Comparison of ENCODE assay signal across 8 cellular contexts in the genomic region with DNA sequence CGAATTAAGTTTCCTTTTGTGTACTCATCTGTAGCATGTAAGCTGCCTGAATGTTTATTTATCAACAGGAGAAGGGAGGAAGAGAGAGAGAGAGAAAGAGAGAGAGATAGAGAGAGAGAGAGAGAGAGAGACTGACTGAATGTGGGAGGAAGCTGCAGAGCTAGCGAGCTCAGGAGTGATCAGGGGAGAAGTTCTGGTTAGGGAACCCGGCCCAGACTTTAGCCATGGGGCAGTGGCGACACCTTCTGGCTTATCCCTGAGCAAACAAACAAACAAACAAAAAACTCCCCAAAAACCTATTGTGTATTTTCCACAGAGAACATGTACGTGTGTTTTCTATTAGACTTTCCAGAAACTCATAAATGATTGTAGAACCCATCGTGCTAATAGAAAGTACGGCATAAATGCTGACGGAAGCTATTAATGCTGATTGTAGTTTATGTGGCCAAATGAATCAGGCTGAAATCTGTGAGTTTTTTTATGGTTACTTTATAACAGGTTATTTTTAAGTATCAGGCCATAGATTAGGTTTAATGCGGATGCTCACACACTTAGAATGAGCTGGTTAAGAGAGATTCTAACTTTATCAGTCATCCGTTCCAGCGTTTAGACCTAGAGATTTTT.
DNase-seq lines count a peak whose midpoint lies in the region; ATAC-seq and TF ChIP-seq lines count a peak whose summit lies in the region.

No MANE protein-coding gene starts in this region.

- H3K36me3 ChIP-seq in SJSA1 = no peaks in the 10 kb centered on the region
- H3K36me3 ChIP-seq in adipocyte (ENCODE audit: control insufficient read depth, insufficient read depth, low read length, severe bottlenecking) = no peaks in the 10 kb centered on the region
- H3K36me3 ChIP-seq in heart right ventricle = peaks cover 0 to 29% (median 0%) of the 10 kb centered on the region in 9 donors

- H3K9ac ChIP-seq in adipocyte (ENCODE audit: low read length) = peak overlapping the region; percentile 25

- H3K27me3 ChIP-seq in SJSA1 (replicated peaks) (no peaks in the 10 kb centered on the region), adipocyte (replicated peaks; ENCODE audit: control insufficient read depth, insufficient read depth, low read length) (no peaks in the 10 kb centered on the region), heart right ventricle (no peaks in the 10 kb centered on the region)

- H3K27ac ChIP-seq in SJSA1 (peak overlapping the region; percentile 59), heart right ventricle (peak overlapping the region in 3 of 10 donors; percentile 3 to 21 (median 9))

- TF ChIP-seq CTCF in heart right ventricle (IDR thresholded peaks at IDR 0.05) = peak; percentile 36 to 75 (median 67)

- DNase-seq in GDM1 (lab: John Stamatoyannopoulos, UW) (peak; percentile 54), HPDE6-E6E7 (ENCODE audit: extremely low spot score) (peak; percentile 58), SJSA1 (ENCODE audit: low read depth in 1 of 2, low spot score in 2 of 2) (peak; percentile 82 to 85), adipocyte (ENCODE audit: low read depth) (peak; percentile 93), heart right ventricle (peak; percentile 45 to 54), retina (peak; percentile 68)

- peaks cover 47% of the 10 kb centered on the region for H3K4me1 ChIP-seq in SJSA1 (replicated peaks)
- H3K4me1 ChIP-seq in adipocyte (ENCODE audit: control insufficient read depth, insufficient read depth, low read length) = peaks cover 18% of the 10 kb centered on the region
- peaks cover 0 to 47% (median 41%) of the 10 kb centered on the region in 9 donors for H3K4me1 ChIP-seq in heart right ventricle

- 37 to 49% methylated on average over 11 of the region's 11 CpGs for WGBS in heart right ventricle, 2 donors

- no peaks in the 10 kb centered on the region for H3K9me3 ChIP-seq in SJSA1 (replicated peaks)
- no peaks in the 10 kb centered on the region for H3K9me3 ChIP-seq in adipocyte (ENCODE audit: control insufficient read depth, low read length)
- no peaks in the 10 kb centered on the region for H3K9me3 ChIP-seq in heart right ventricle

- intact Hi-C loops in heart right ventricle (cut with DNase I) = loop anchor here in 7 of 10 donors (5.0 to 10.0 kb wide), 6 partner anchors 206 to 1448 kb away; no protein-coding TSS in a partner anchor

- no peak overlapping the region for H3K4me3 ChIP-seq in SJSA1
- no peak overlapping the region for H3K4me3 ChIP-seq in adipocyte (ENCODE audit: low read length)
- H3K4me3 ChIP-seq in heart right ventricle = no peak overlapping the region

- ATAC-seq in heart right ventricle = peak; percentile 58 to 85 (median 76)
- ATAC-seq in HG03175 (IDR thresholded peaks at IDR 0.05; ENCODE audit: unreplicated experiment) = no peak
- no peak for ATAC-seq in GM19463 (IDR thresholded peaks at IDR 0.05; ENCODE audit: unreplicated experiment)

Comparison
In these comparisons a context has a peak if more than half of its experiments do, and no peak if none do; other contexts are left out.
1. ATAC-seq: peak in heart right ventricle (8 of 8); none in HG03175 (single experiment) and GM19463 (single experiment).
2. Peak in every context shown above with its lines, with median percentiles within 50 percentile points of each other: DNase-seq.